7 cellular contexts compared by ENCODE assay signal in the genomic region with DNA sequence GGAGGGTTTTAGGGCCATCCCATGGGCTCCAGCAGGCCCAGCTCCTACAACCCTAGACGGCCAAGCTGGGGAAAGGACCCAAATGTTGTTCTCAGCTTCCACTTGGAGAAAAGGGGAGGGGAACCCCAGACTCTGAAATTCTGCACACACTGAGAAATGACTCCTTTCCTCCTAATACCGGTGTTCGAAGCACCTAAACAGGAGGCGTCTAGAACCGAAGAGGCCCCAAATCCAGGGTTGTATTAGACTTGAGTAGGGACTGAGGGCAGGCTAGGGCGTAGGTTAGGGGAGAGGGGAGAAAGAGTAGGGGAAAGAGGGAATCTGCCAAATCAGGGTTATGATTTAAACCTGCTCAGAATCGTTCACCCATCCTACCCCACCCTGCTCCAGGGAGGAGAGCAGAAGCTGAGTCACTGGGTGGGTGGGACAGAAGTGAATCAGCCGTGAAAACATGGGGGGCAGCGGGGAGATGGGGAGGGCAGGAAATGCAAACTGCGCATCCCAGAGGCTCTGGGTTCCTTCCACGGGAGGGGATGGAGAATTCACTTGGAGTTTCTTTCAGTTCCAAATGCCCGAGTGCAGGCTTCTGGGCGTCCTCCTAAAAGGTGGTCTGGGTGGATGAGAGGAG.
A peak's percentile ranks its signal among the peaks of the same experiment; 100 is the strongest.
DNase-seq lines count a peak whose midpoint lies in the region; ATAC-seq lines count a peak whose summit lies in the region.

No MANE protein-coding gene starts in this region.

- DNase-seq in HPDE6-E6E7 (ENCODE audit: extremely low spot score) (peak; percentile 63), fibroblast of gingiva (ENCODE audit: low read depth) (peak; percentile 46)
- DNase-seq in activated CD8-positive, alpha-beta memory T cell treated with anti-CD3 and anti-CD28 coated beads for 24 hours, result peak; percentile 68

- H3K36me3 ChIP-seq in neuron (ENCODE audit: insufficient read depth, low read length), result no peaks in the 10 kb centered on the region

- ATAC-seq in GM21390 (IDR thresholded peaks at IDR 0.05; ENCODE audit: unreplicated experiment) (no peak), GM19035 (IDR thresholded peaks at IDR 0.05; ENCODE audit: unreplicated experiment) (no peak), GM21367 (IDR thresholded peaks at IDR 0.05; ENCODE audit: unreplicated experiment) (no peak)

- H3K4me1 ChIP-seq in neuron (ENCODE audit: insufficient read depth, low read length), result peaks cover 14% of the 10 kb centered on the region

- H3K4me3 ChIP-seq in neuron (ENCODE audit: low read length), result peak overlapping the region; percentile 39

- no peaks in the 10 kb centered on the region for H3K9me3 ChIP-seq in neuron (ENCODE audit: low read length)

- H2AFZ ChIP-seq in neuron (ENCODE audit: low read depth, low read length), result peak overlapping the region; percentile 73

- H3K27me3 ChIP-seq in neuron (ENCODE audit: insufficient read depth, low read length), result peaks cover 58% of the 10 kb centered on the region
